17 cellular contexts compared by ENCODE assay signal in the genomic region with DNA sequence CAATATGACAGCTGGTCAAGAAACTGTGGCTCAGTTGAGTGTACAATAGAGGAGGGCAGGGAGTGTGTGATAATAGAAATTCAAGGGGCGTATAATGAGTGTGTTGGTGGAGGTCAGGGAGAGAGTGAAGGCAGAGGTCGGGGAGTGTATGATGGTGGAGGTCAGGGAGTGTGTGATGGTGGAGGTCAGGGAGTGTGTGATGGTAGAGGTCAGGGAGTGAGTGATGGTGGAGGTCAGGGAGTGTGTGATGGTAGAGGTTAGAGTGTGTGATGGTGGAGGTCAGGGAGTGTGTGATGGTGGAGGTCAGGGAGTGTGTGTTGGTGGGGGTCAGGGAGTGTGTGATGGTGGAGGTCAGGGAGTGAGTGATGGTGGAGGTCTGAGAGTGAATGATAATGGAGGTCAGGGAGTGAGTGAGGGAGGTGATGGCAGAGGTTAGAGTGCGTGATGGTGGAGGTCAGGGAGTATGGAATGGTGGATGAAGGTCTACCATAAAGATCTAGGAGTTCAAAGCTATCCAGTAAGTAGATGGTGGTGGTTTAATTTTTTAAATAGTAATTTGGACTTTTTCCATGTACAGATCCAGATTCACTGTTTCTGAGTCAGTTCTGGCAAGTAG. TPM values are rescaled to one million over a fixed set of nuclear protein-coding genes. Genes with fewer than 3 reads are reported as not detected.
"Had no signal": no experiment of that assay in that cellular context is flagged by ENCODE, and none has a peak within 500 bp of the region (broad histone marks: within the 10 kb centered on the region; RNA-seq: fewer than 3 reads in every experiment).

No MANE protein-coding gene starts in this region.

- H3K27me3 Mint-ChIP-seq: activated CD4-positive, alpha-beta memory T cell treated with anti-CD3 and anti-CD28 coated beads for 36 hours; central memory CD8-positive, alpha-beta T cell; effector memory CD8-positive, alpha-beta T cell; naive thymus-derived CD8-positive, alpha-beta T cell; stimulated activated naive CD8-positive, alpha-beta T cell treated with anti-CD3 and anti-CD28 coated beads, Interleukin-15, amount 100 ng/mL, for 72 hours had no signal

- DNase-seq: activated CD4-positive, alpha-beta memory T cell treated with anti-CD3 and anti-CD28 coated beads for 36 hours; activated gamma-delta T cell treated with Interleukin-2 at 50 U/mL for 16 hours; activated T-cell treated with anti-CD3 and anti-CD28 coated beads, Interleukin-2, amount 50 U/mL, for 72 hours; effector memory CD8-positive, alpha-beta T cell; immature natural killer cell; stimulated activated CD4-positive, alpha-beta T cell treated with anti-CD3 and anti-CD28 coated beads, Interleukin-4, amount 100 ng/mL, for 4 hours; stimulated activated naive CD8-positive, alpha-beta T cell treated with anti-CD3 and anti-CD28 coated beads, Interleukin-15, amount 100 ng/mL, for 72 hours; T-helper 2 cell had no signal

- H3K4me3 Mint-ChIP-seq: activated CD4-positive, alpha-beta memory T cell treated with anti-CD3 and anti-CD28 coated beads for 36 hours; activated T-cell treated with anti-CD3 and anti-CD28 coated beads, Interleukin-2, amount 50 U/mL, for 72 hours; central memory CD8-positive, alpha-beta T cell; dendritic cell treated with granulocyte-macrophage colony-stimulating factor and Interleukin-4, amounts not matched to agents 40 ng/mL and 50 ng/mL, for 4 days; effector memory CD8-positive, alpha-beta T cell; immature natural killer cell; naive thymus-derived CD8-positive, alpha-beta T cell; stimulated activated naive CD8-positive, alpha-beta T cell treated with anti-CD3 and anti-CD28 coated beads, Interleukin-15, amount 100 ng/mL, for 72 hours; type B pancreatic cell had no signal

- H3K27ac Mint-ChIP-seq: activated CD4-positive, alpha-beta memory T cell treated with anti-CD3 and anti-CD28 coated beads for 36 hours; activated T-cell treated with anti-CD3 and anti-CD28 coated beads, Interleukin-2, amount 50 U/mL, for 72 hours; dendritic cell treated with granulocyte-macrophage colony-stimulating factor and Interleukin-4, amounts not matched to agents 40 ng/mL and 50 ng/mL, for 4 days; effector memory CD8-positive, alpha-beta T cell; immature natural killer cell had no signal

- H3K27ac ChIP-seq: epithelial cell of prostate, ovary had no signal

- H3K9me3 ChIP-seq: mucosa of descending colon, ovary had no signal

- H3K27me3 ChIP-seq: ovary had no signal

- H3K36me3 Mint-ChIP-seq: activated CD4-positive, alpha-beta memory T cell treated with anti-CD3 and anti-CD28 coated beads for 36 hours had no signal

- H3K36me3 ChIP-seq: ovary had no signal

- H3K4me3 ChIP-seq: lung, mucosa of descending colon, ovary, skin epidermis had no signal

- H3K4me1 Mint-ChIP-seq: central memory CD8-positive, alpha-beta T cell; stimulated activated naive CD8-positive, alpha-beta T cell treated with anti-CD3 and anti-CD28 coated beads, Interleukin-15, amount 100 ng/mL, for 72 hours had no signal

RNA-seq across cellular contexts. Expression of gene TNS3, which starts 57.7 kb away (rescaled TPM):
- polyA plus RNA-seq: naive thymus-derived CD8-positive, alpha-beta T cell had no signal
